11 cellular contexts compared by ENCODE assay signal in genomic region chr1:110292327-110292741, GRCh38. TPM values are rescaled to one million over a fixed set of nuclear protein-coding genes. Genes with fewer than 3 reads are reported as not detected.
DNase-seq lines count a peak whose midpoint lies in the region; ATAC-seq, FAIRE-seq and TF ChIP-seq lines count a peak whose summit lies in the region.
"Had no signal": no experiment of that assay in that cellular context is flagged by ENCODE, and none has a peak within 500 bp of the region (broad histone marks: within the 10 kb centered on the region; RNA-seq: fewer than 3 reads in every experiment).

No MANE protein-coding gene starts in this region.

- H3K27me3 ChIP-seq in bronchial epithelial cell (ENCODE audit: control insufficient read depth, insufficient read depth, low read length): peaks cover 1% of the 10 kb centered on the region

- H3K4me1 Mint-ChIP-seq in activated CD4-positive, alpha-beta T cell treated with anti-CD3 and anti-CD28 coated beads, Interleukin-2, amount 10 ng/mL, durations not matched to agents 24 days and 14 days: no peaks in the 10 kb centered on the region
- H3K4me1 Mint-ChIP-seq: memory B cell had no signal

- H3K27me3 Mint-ChIP-seq in activated CD4-positive, alpha-beta T cell treated with anti-CD3 and anti-CD28 coated beads, Interleukin-2, amount 10 ng/mL, durations not matched to agents 24 days and 14 days: peaks cover 6% of the 10 kb centered on the region

- TF ChIP-seq POLR2A in NB4 (IDR thresholded peaks at IDR 0.05; ENCODE audit: extremely low read depth, insufficient read length): no peak

- intact Hi-C loops in activated CD4-positive, alpha-beta T cell treated with anti-CD3 and anti-CD28 coated beads, Interleukin-2, amount 10 ng/mL, durations not matched to agents 24 days and 14 days (cut with micrococcal nuclease): no loop called here

- H3K4me3 ChIP-seq in NB4 (ENCODE audit: low read depth, low read length) (no peak overlapping the region), bronchial epithelial cell (ENCODE audit: low read depth, low read length) (no peak overlapping the region)

- no peak for TF ChIP-seq CTCF in NB4 (IDR thresholded peaks at IDR 0.05; ENCODE audit: low read depth, low read length)
- TF ChIP-seq CTCF in bronchial epithelial cell (IDR thresholded peaks at IDR 0.05; ENCODE audit: insufficient read depth, low read length, severe bottlenecking): no peak
- TF ChIP-seq CTCF in omental fat pad (IDR thresholded peaks at IDR 0.05): no peak

- no peaks in the 10 kb centered on the region for H3K9me3 Mint-ChIP-seq in activated CD4-positive, alpha-beta T cell treated with anti-CD3 and anti-CD28 coated beads, Interleukin-2, amount 10 ng/mL, durations not matched to agents 24 days and 14 days
- H3K9me3 Mint-ChIP-seq: dendritic cell treated with granulocyte-macrophage colony-stimulating factor and Interleukin-4, amounts not matched to agents 40 ng/mL and 50 ng/mL, for 4 days; memory B cell had no signal

- DNase-seq in Daoy (ENCODE audit: low read depth): peak; percentile 51
- peak; percentile 44 for DNase-seq in NB4 (ENCODE audit: low read depth)
- DNase-seq in bronchial epithelial cell (ENCODE audit: low read depth): peak; percentile 70
- no peak for DNase-seq in omental fat pad (ENCODE audit: low spot score)
- DNase-seq in NCI-H2081 (lab: John Stamatoyannopoulos, UW): no peak
- no peak for DNase-seq in AG08396 (ENCODE audit: low spot score)
- DNase-seq in activated CD4-positive, alpha-beta T cell treated with anti-CD3 and anti-CD28 coated beads, Interleukin-2, amount 10 ng/mL, durations not matched to agents 24 days and 14 days: no peak
- DNase-seq in activated CD4-positive, alpha-beta T cell treated with anti-CD3 and anti-CD28 coated beads for 1 hour: no peak
- DNase-seq: MM.1S had no signal

- ATAC-seq in omental fat pad (ENCODE audit: low FRiP score): peak; percentile 17

- H3K36me3 Mint-ChIP-seq in activated CD4-positive, alpha-beta T cell treated with anti-CD3 and anti-CD28 coated beads, Interleukin-2, amount 10 ng/mL, durations not matched to agents 24 days and 14 days (ENCODE audit: low read depth): no peaks in the 10 kb centered on the region

- no peak overlapping the region for H3K4me3 Mint-ChIP-seq in activated CD4-positive, alpha-beta T cell treated with anti-CD3 and anti-CD28 coated beads, Interleukin-2, amount 10 ng/mL, durations not matched to agents 24 days and 14 days
- H3K4me3 Mint-ChIP-seq: dendritic cell treated with granulocyte-macrophage colony-stimulating factor and Interleukin-4, amounts not matched to agents 40 ng/mL and 50 ng/mL, for 4 days; memory B cell had no signal

- peak; percentile 36 for FAIRE-seq in bronchial epithelial cell (lab: Jason Lieb, UNC)

- no peak overlapping the region for H3K27ac Mint-ChIP-seq in activated CD4-positive, alpha-beta T cell treated with anti-CD3 and anti-CD28 coated beads, Interleukin-2, amount 10 ng/mL, durations not matched to agents 24 days and 14 days
- H3K27ac Mint-ChIP-seq: dendritic cell treated with granulocyte-macrophage colony-stimulating factor and Interleukin-4, amounts not matched to agents 40 ng/mL and 50 ng/mL, for 4 days; memory B cell had no signal

- H3K36me3 ChIP-seq in bronchial epithelial cell (ENCODE audit: control insufficient read depth, insufficient read depth, low read length): no peaks in the 10 kb centered on the region

RNA-seq across cellular contexts. Expression of gene RBM15, which starts 46.8 kb away (rescaled TPM):
- total RNA-seq in Daoy (2014; rRNA removed; shearing (Covaris generic)): 39.1 and 39.7 TPM in 2 replicates
- total RNA-seq in bronchial epithelial cell: 33.4 and 37.1 TPM in 2 replicates
- 10 to 100 TPM; 28.7 to 55.0 (median 35.1) TPM for total RNA-seq in omental fat pad
- total RNA-seq in activated CD4-positive, alpha-beta T cell treated with anti-CD3 and anti-CD28 coated beads, Interleukin-2, amount 10 ng/mL, durations not matched to agents 24 days and 14 days: 55.6 and 57.1 TPM in 2 replicates

Comparison
In these comparisons a context has a peak if more than half of its experiments do, and no peak if none do; other contexts are left out.
1. DNase-seq: peak in Daoy (single experiment), NB4 (single experiment) and bronchial epithelial cell (single experiment); none in omental fat pad (single experiment), NCI-H2081 (0 of 2), AG08396 (single experiment), activated CD4-positive, alpha-beta T cell treated with anti-CD3 and anti-CD28 coated beads, Interleukin-2, amount 10 ng/mL, durations not matched to agents 24 days and 14 days (single experiment) and activated CD4-positive, alpha-beta T cell treated with anti-CD3 and anti-CD28 coated beads for 1 hour (single experiment).